6 cellular contexts compared by ENCODE assay signal in the genomic region with DNA sequence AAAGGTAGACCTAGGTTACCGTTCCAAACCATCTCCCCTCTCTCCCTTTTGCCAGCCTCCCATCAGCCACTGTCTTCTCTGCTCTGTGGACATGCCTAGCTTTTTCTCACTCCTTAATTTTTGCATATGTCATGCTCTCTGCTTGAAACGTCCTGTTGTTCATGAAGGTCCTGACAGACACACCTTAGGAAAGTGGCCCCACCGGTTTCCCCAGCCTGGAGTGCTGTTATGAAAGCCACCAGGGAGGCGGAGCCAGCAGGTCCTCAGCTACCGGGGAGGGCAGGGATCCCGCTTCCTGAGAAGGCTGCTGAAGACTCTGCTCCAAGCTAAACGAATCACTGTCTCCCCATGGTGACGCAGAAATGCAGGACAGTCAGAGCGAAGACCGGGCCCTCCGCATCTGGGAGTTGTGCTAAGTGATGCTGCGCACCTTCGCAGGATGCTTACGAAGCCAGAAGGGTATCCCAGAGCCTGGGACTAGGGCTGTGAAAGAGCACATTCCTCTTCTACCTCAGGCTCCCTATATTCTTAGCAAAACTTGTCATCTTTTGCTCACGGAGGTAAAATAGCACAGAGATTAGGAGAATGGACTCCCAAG. TPM values are rescaled to one million over a fixed set of nuclear protein-coding genes. Genes with fewer than 3 reads are reported as not detected.
A peak's percentile ranks its signal among the peaks of the same experiment; 100 is the strongest.
DNase-seq lines count a peak whose midpoint lies in the region; TF ChIP-seq lines count a peak whose summit lies in the region.

No MANE protein-coding gene starts in this region.

- H3K9ac ChIP-seq in mammary epithelial cell (ENCODE audit: insufficient read depth, low read length): peak overlapping the region; percentile 56

- no peaks in the 10 kb centered on the region for H4K20me1 ChIP-seq in mammary epithelial cell (ENCODE audit: insufficient read depth, low read length)

- H3K4me2 ChIP-seq in mammary epithelial cell (ENCODE audit: insufficient read depth, low read depth, low read length): peak overlapping the region; percentile 82

- H3K27me3 ChIP-seq in mammary epithelial cell (ENCODE audit: insufficient read depth, low read length) (peaks cover 9% of the 10 kb centered on the region), neuron (ENCODE audit: insufficient read depth, low read length) (no peaks in the 10 kb centered on the region), brain microvascular endothelial cell (replicated peaks) (peaks cover 29% of the 10 kb centered on the region)

- peaks cover 31% of the 10 kb centered on the region for H3K4me1 ChIP-seq in mammary epithelial cell (ENCODE audit: insufficient read depth, low read length)
- H3K4me1 ChIP-seq in neuron (ENCODE audit: insufficient read depth, low read length): peaks cover 14% of the 10 kb centered on the region

- CTCF ChIA-PET in mammary epithelial cell (lab: Charles Lee; ENCODE audit: low non-redundant PET): interaction anchor here (0.6 to 1.4 kb wide), 7 partner anchors 87 to 283 kb away, joined by 3 to 28 read pairs (median 5); no protein-coding TSS in a partner anchor

- H2AFZ ChIP-seq in mammary epithelial cell (ENCODE audit: low read depth, low read length): peak overlapping the region; percentile 75
- peak overlapping the region; percentile 69 for H2AFZ ChIP-seq in neuron (ENCODE audit: low read depth, low read length)

- intact Hi-C loops in mammary epithelial cell (cut with micrococcal nuclease): loop anchor here (1.0 to 10.0 kb wide), 3 partner anchors 250 to 539 kb away; a partner anchor contains a TSS

- H3K4me3 ChIP-seq in mammary epithelial cell (replicated peaks in 1 of 3; ENCODE audit: insufficient read depth in 1 of 3, low read depth in 2 of 3, low read length in 3 of 3) (peak overlapping the region; percentile 20 to 26 (median 22)), neuron (ENCODE audit: low read length) (peak overlapping the region; percentile 7), brain microvascular endothelial cell (ENCODE audit: low read depth, low read length) (no peak overlapping the region)

- no peaks in the 10 kb centered on the region for H3K36me3 ChIP-seq in mammary epithelial cell (ENCODE audit: insufficient read depth, low read length)
- H3K36me3 ChIP-seq in neuron (ENCODE audit: insufficient read depth, low read length): no peaks in the 10 kb centered on the region
- H3K36me3 ChIP-seq in brain microvascular endothelial cell (replicated peaks): no peaks in the 10 kb centered on the region

- DNase-seq in NCI-H82 (lab: John Stamatoyannopoulos, UW): peak; percentile 56
- no peak for DNase-seq in NCI-H82 treated with DMSO at 0.1 percent for 48 hours (lab: John Stamatoyannopoulos, UW; ENCODE audit: unreplicated experiment)
- peak; percentile 84 for DNase-seq in mammary epithelial cell
- no peak for DNase-seq in brain microvascular endothelial cell
- no peak for DNase-seq in GM13976 (ENCODE audit: low spot score)

- H3K27ac ChIP-seq in mammary epithelial cell (ENCODE audit: insufficient read depth, low read depth, low read length) (peak overlapping the region; percentile 73), brain microvascular endothelial cell (no peak overlapping the region)

- H3K79me2 ChIP-seq in mammary epithelial cell (ENCODE audit: insufficient read depth, low read length): no peaks in the 10 kb centered on the region

- no peak for TF ChIP-seq CTCF in mammary epithelial cell (conservative IDR thresholded peaks at IDR 0.05 in 1 of 2, IDR thresholded peaks at IDR 0.05 in 1 of 2; ENCODE audit: extremely low read depth in 1 of 2, insufficient read depth in 1 of 2, low read depth in 1 of 2, low read length in 2 of 2)
- no peak for TF ChIP-seq CTCF in brain microvascular endothelial cell (IDR thresholded peaks at IDR 0.05; ENCODE audit: low read depth, low read length, missing control alignments)
- no peak for TF ChIP-seq CTCF in GM13976 (IDR thresholded peaks at IDR 0.05; ENCODE audit: borderline replicate concordance, control extremely low read depth, extremely low read depth, insufficient read depth, missing control alignments)

- in situ Hi-C loops in mammary epithelial cell (cut with MboI; ENCODE audit: low sequenced_read_pairs in 2 of 2) (loop anchor here in 1 of 2 donors (10.0 kb wide), 1 partner anchor 259 kb away; a partner anchor contains a TSS), brain microvascular endothelial cell (cut with HindIII; ENCODE audit: low pct_ligation_motif_present, low sequenced_read_pairs) (no loop called here), GM13976 (cut with MboI; ENCODE audit: low sequenced_read_pairs, unreplicated experiment) (loop anchor here (25.0 kb wide), 1 partner anchor 241 kb away; a partner anchor contains a TSS)

- H3K9me3 ChIP-seq in mammary epithelial cell (replicated peaks; ENCODE audit: insufficient read depth, low read length) (no peaks in the 10 kb centered on the region), neuron (ENCODE audit: low read length) (no peaks in the 10 kb centered on the region)

- BruUV-seq in mammary epithelial cell (replicated peaks; lab: Mats Ljungman, UMichigan): no TSS peak

- WGBS in mammary epithelial cell (ENCODE audit: low coverage, missing lambda C conversion rate): 11% methylated on average over 11 of the region's 15 CpGs

- dilution Hi-C loops in mammary epithelial cell (cut with HindIII; ENCODE audit: low sequenced_read_pairs): no loop called here

RNA-seq across cellular contexts. Expression of a gene that starts 2.3 kb away (rescaled TPM):
- total RNA-seq in mammary epithelial cell: not detected
- polyA plus RNA-seq in mammary epithelial cell: not detected
- polyA minus RNA-seq in mammary epithelial cell: not detected

RNA-seq across cellular contexts. Expression of a gene that starts 10.4 kb away (rescaled TPM):
- total RNA-seq in mammary epithelial cell: 10 to 100 TPM in 1 of 2 donors, 1 to 10 TPM in 1; 2.7 to 11.9 TPM
- polyA plus RNA-seq in mammary epithelial cell: 10.1 TPM
- polyA minus RNA-seq in mammary epithelial cell: 12.4 TPM

RNA-seq across cellular contexts. Expression of a gene that starts 23.4 kb away (rescaled TPM):
- total RNA-seq in mammary epithelial cell: not detected
- not detected for polyA plus RNA-seq in mammary epithelial cell
- not detected for polyA minus RNA-seq in mammary epithelial cell

RNA-seq across cellular contexts. Expression of a gene that starts 33.8 kb away (rescaled TPM):
- total RNA-seq in mammary epithelial cell: 100 to 1,000 TPM in 1 of 2 donors, 10 to 100 TPM in 1; 46.0 to 180 TPM
- polyA plus RNA-seq in mammary epithelial cell: 187 TPM
- 404 TPM for polyA minus RNA-seq in mammary epithelial cell

RNA-seq across cellular contexts. Expression of a gene that starts 33.8 kb away (rescaled TPM):
- not detected for total RNA-seq in mammary epithelial cell
- polyA plus RNA-seq in mammary epithelial cell: not detected
- polyA minus RNA-seq in mammary epithelial cell: not detected

Comparison
In these comparisons a context has a peak if more than half of its experiments do, and no peak if none do; other contexts are left out.
1. DNase-seq: peak in NCI-H82 (single experiment) and mammary epithelial cell (single experiment); none in NCI-H82 treated with DMSO at 0.1 percent for 48 hours (single experiment), brain microvascular endothelial cell (single experiment) and GM13976 (single experiment).